In genomic region chr19:58474291-58474996, GRCh38 we compare ENCODE assay signal across 2 cellular contexts.
TF ChIP-seq lines count a peak whose summit lies in the region.

No MANE protein-coding gene starts in this region.

TF ChIP-seq in A549, 52 proteins besides CTCF, POLR2A, EP300 and RAD21:
- TF ChIP-seq ZNF302 (CRISPR knock-in tag; IDR thresholded peaks at IDR 0.05), result no peak
- TF ChIP-seq MYC (IDR thresholded peaks at IDR 0.05; ENCODE audit: borderline replicate concordance, low read length), result no peak
- TF ChIP-seq MAZ (IDR thresholded peaks at IDR 0.05; ENCODE audit: borderline replicate concordance, low read depth, low read length), result no peak
- no peak for TF ChIP-seq KDM5A (IDR thresholded peaks at IDR 0.05)
- TF ChIP-seq CEBPB (IDR thresholded peaks at IDR 0.05), result no peak
- TF ChIP-seq CBX8 (IDR thresholded peaks at IDR 0.05), result no peak
- TF ChIP-seq ATOH8 (CRISPR knock-in tag; IDR thresholded peaks at IDR 0.05; ENCODE audit: low read depth), result no peak
- no peak for TF ChIP-seq FOXS1 (CRISPR knock-in tag; IDR thresholded peaks at IDR 0.05)
- no peak for TF ChIP-seq HMGXB4 (CRISPR knock-in tag; IDR thresholded peaks at IDR 0.05; ENCODE audit: borderline replicate concordance)
- TF ChIP-seq JUN (IDR thresholded peaks at IDR 0.05), result no peak

TF ChIP-seq in GM23338, 12 proteins besides CTCF, POLR2A, EP300 and RAD21:
- TF ChIP-seq NANOG (IDR thresholded peaks at IDR 0.05; ENCODE audit: borderline replicate concordance) (no peak), POLR2AphosphoS5 (IDR thresholded peaks at IDR 0.05; ENCODE audit: low read depth) (no peak), ETS1 (IDR thresholded peaks at IDR 0.05) (no peak), ZNF114 (CRISPR knock-in tag; IDR thresholded peaks at IDR 0.05) (no peak), ZNF331 (CRISPR knock-in tag; IDR thresholded peaks at IDR 0.05; ENCODE audit: low read depth) (no peak), STAT1 (IDR thresholded peaks at IDR 0.05; ENCODE audit: unreplicated experiment) (no peak), EZH2 (IDR thresholded peaks at IDR 0.05; ENCODE audit: low read depth, unreplicated experiment) (no peak), EZH2phosphoT487 (IDR thresholded peaks at IDR 0.05; ENCODE audit: unreplicated experiment) (no peak), CREB1 (CRISPR knock-in tag; IDR thresholded peaks at IDR 0.05; ENCODE audit: low read depth) (no peak), JUNB (IDR thresholded peaks at IDR 0.05; ENCODE audit: unreplicated experiment) (no peak), ZNF462 (CRISPR knock-in tag; IDR thresholded peaks at IDR 0.05) (no peak), REST (IDR thresholded peaks at IDR 0.05; ENCODE audit: unreplicated experiment) (no peak)
